In genomic region chr7:33221374-33221773, GRCh38 we compare ENCODE assay signal across 20 cellular contexts.
A peak's percentile ranks its signal among the peaks of the same experiment; 100 is the strongest.
DNase-seq lines count a peak whose midpoint lies in the region; FAIRE-seq and TF ChIP-seq lines count a peak whose summit lies in the region.
"Had no signal": no experiment of that assay in that cellular context is flagged by ENCODE, and none has a peak within 500 bp of the region (broad histone marks: within the 10 kb centered on the region; RNA-seq: fewer than 3 reads in every experiment).

No MANE protein-coding gene starts in this region.

- no peak overlapping the region for H3K4me2 ChIP-seq in neural progenitor cell
- H3K4me2 ChIP-seq: BLaER1 treated with 17β-estradiol and CSF1 and Interleukin-3, amounts not matched to agents 10 nM and 100 nM; GM23338 had no signal

- no peaks in the 10 kb centered on the region for H3K27me3 ChIP-seq in neural progenitor cell
- H3K27me3 ChIP-seq: BLaER1 treated with 17β-estradiol and CSF1 and Interleukin-3, amounts not matched to agents 10 nM and 100 nM had no signal

- H3K4me3 ChIP-seq in choroid plexus epithelial cell (ENCODE audit: low read depth, low read length) (no peak overlapping the region), neural progenitor cell (no peak overlapping the region)
- H3K4me3 ChIP-seq: BLaER1 treated with 17β-estradiol and CSF1 and Interleukin-3, amounts not matched to agents 10 nM and 100 nM; GM23338 had no signal

- no peaks in the 10 kb centered on the region for H3K4me1 ChIP-seq in neural progenitor cell

- peaks cover 14% of the 10 kb centered on the region for H3K9me3 Mint-ChIP-seq in neural progenitor cell
- H3K9me3 Mint-ChIP-seq: CD8-positive, alpha-beta T cell; HFFc6 had no signal

- TF ChIP-seq CTCF in choroid plexus epithelial cell (conservative IDR thresholded peaks at IDR 0.05; ENCODE audit: low read depth, low read length) (no peak), neural progenitor cell (IDR thresholded peaks at IDR 0.05) (no peak)

- H3K9me3 ChIP-seq in neural progenitor cell (ENCODE audit: low read depth) = peaks cover 3% of the 10 kb centered on the region

- no peak overlapping the region for H3K9ac ChIP-seq in neural progenitor cell
- H3K9ac ChIP-seq: BLaER1 treated with 17β-estradiol and CSF1 and Interleukin-3, amounts not matched to agents 10 nM and 100 nM had no signal

- no peak overlapping the region for H2AFZ ChIP-seq in neural progenitor cell (replicated peaks)
- H2AFZ ChIP-seq: GM23338 had no signal

- no peak for DNase-seq in RCC 7860 (ENCODE audit: low spot score)
- peak; percentile 9 for DNase-seq in choroid plexus epithelial cell (ENCODE audit: low read depth)
- DNase-seq in renal cortical epithelial cell (ENCODE audit: low read depth) = peak; percentile 2
- DNase-seq in neural progenitor cell (ENCODE audit: low spot score) = no peak
- no peak for DNase-seq in COLO829 (ENCODE audit: low spot score)
- DNase-seq: CD8-positive, alpha-beta T cell; COR-L47; DMS 273 treated with DMSO at 0.1 percent for 48 hours; DMS53; DND-41; EL; HCEC 1CT; HFFc6 had no signal

- H3K4me3 Mint-ChIP-seq in neural progenitor cell = no peak overlapping the region
- H3K4me3 Mint-ChIP-seq: B cell; CD8-positive, alpha-beta T cell; GM23338; HFFc6 had no signal

- H3K36me3 ChIP-seq in neural progenitor cell = no peaks in the 10 kb centered on the region
- H3K36me3 ChIP-seq: BLaER1 treated with 17β-estradiol and CSF1 and Interleukin-3, amounts not matched to agents 10 nM and 100 nM had no signal

- no peak overlapping the region for H3K27ac Mint-ChIP-seq in neural progenitor cell
- H3K27ac Mint-ChIP-seq: B cell; CD8-positive, alpha-beta T cell; GM23338; HFFc6 had no signal

- H4K20me1 ChIP-seq in neural progenitor cell (ENCODE audit: low read depth) = no peaks in the 10 kb centered on the region
- H4K20me1 ChIP-seq: BLaER1 treated with 17β-estradiol and CSF1 and Interleukin-3, amounts not matched to agents 10 nM and 100 nM had no signal

- H3K27me3 Mint-ChIP-seq in neural progenitor cell (ENCODE audit: insufficient read depth, low read depth) = no peaks in the 10 kb centered on the region
- H3K27me3 Mint-ChIP-seq: B cell had no signal

- H3K27ac ChIP-seq in neural progenitor cell = no peak overlapping the region
- H3K27ac ChIP-seq: BLaER1 treated with 17β-estradiol and CSF1 and Interleukin-3, amounts not matched to agents 10 nM and 100 nM had no signal

- FAIRE-seq in G401.6 (lab: Jason Lieb, UNC) (peak; percentile 11), RCC 7860 (lab: Jason Lieb, UNC) (peak; percentile 21)
- FAIRE-seq: GM12891, GM18507, HTR-8/SVneo had no signal

- H3K4me1 Mint-ChIP-seq in neural progenitor cell = no peaks in the 10 kb centered on the region
- H3K4me1 Mint-ChIP-seq: B cell, GM23338 had no signal

- H3K79me2 ChIP-seq in neural progenitor cell (ENCODE audit: low read depth) = no peaks in the 10 kb centered on the region

- H3K36me3 Mint-ChIP-seq in neural progenitor cell = peaks cover 1% of the 10 kb centered on the region

- no peaks in the 10 kb centered on the region for H3F3A ChIP-seq in neural progenitor cell (ENCODE audit: low read depth)

Comparison
In these comparisons a context has a peak if more than half of its experiments do, and no peak if none do; other contexts are left out.
1. DNase-seq: peak in choroid plexus epithelial cell (single experiment) and renal cortical epithelial cell (single experiment); none in RCC 7860 (single experiment), neural progenitor cell (single experiment) and COLO829 (single experiment).